ENCODE assay signal across 10 cellular contexts in the genomic region with DNA sequence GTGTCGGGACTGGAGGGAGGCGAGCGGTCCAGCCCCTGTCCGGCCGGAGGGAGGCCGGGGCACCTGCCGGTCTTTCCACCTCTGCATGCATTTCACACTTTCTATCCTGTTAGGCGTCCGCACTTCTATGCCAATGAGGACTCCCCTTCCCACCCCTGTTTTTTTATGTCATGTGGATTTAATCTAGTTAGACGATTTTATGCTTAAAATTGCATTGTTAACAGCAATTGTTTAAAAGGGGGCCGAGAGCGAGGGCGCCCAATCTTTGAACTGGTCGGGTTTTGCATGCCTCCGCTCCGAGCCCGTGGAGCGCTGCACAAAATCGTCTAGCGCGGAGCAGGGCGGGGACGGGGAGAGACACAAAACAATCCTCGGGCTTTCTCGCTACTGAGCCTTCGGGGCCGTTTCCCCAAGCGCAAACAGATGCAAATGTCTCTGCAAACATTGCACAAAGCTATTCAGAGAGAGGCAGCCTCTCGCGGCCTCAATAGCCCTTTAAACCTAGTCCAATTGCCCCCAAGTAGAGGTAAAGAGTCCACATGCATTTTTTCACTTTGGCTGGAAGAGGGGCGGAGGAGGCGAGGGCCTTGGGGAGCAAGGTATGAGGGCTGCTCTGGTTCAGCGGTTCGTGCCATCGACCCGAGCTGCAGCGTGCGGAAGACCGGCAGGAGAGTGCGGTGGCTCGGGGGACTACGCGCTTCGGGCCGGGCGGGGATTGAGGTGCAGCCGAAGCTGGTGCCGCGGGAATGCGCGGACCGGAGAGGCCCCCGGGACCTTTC.
A peak's percentile ranks its signal among the peaks of the same experiment; 100 is the strongest.
DNase-seq lines count a peak whose midpoint lies in the region; ATAC-seq and TF ChIP-seq lines count a peak whose summit lies in the region.
"Had no signal": no experiment of that assay in that cellular context is flagged by ENCODE, and none has a peak within 500 bp of the region (broad histone marks: within the 10 kb centered on the region; RNA-seq: fewer than 3 reads in every experiment).

No MANE protein-coding gene starts in this region.

- H3K9me3 ChIP-seq in iPS-20b (ENCODE audit: insufficient read depth, low read depth, low read length): no peaks in the 10 kb centered on the region
- H3K9me3 ChIP-seq: HAP-1 had no signal

- H3K9me3 Mint-ChIP-seq in stimulated activated effector memory CD8-positive, alpha-beta T cell treated with anti-CD3 and anti-CD28 coated beads, Interleukin-12 subunit alpha, Interleukin-12 subunit beta, amount 100 ng/mL, for 72 hours: no peaks in the 10 kb centered on the region
- no peaks in the 10 kb centered on the region for H3K9me3 Mint-ChIP-seq in effector memory CD8-positive, alpha-beta T cell

- H3K27ac ChIP-seq in RWPE1 (peak overlapping the region; percentile 68), iPS-20b (ENCODE audit: low read length) (no peak overlapping the region)
- H3K27ac ChIP-seq: KMS-11 had no signal

- peak overlapping the region; percentile 59 for H3K4me3 ChIP-seq in iPS-20b (ENCODE audit: low read length)
- H3K4me3 ChIP-seq: HAP-1 had no signal

- no peak overlapping the region for H3K9ac ChIP-seq in iPS-20b (ENCODE audit: low read depth, low read length)
- H3K9ac ChIP-seq: KMS-11 had no signal

- H3K4me1 Mint-ChIP-seq in stimulated activated effector memory CD8-positive, alpha-beta T cell treated with anti-CD3 and anti-CD28 coated beads, Interleukin-12 subunit alpha, Interleukin-12 subunit beta, amount 100 ng/mL, for 72 hours: peaks cover 12% of the 10 kb centered on the region
- H3K4me1 Mint-ChIP-seq in effector memory CD8-positive, alpha-beta T cell (ENCODE audit: low read depth in 2 of 2): peaks cover 7 to 8% of the 10 kb centered on the region in 2 donors

- H3K4me1 ChIP-seq in iPS-20b (ENCODE audit: insufficient read depth, low read length): peaks cover 31% of the 10 kb centered on the region

- peak overlapping the region; percentile 29 for H3K4me3 Mint-ChIP-seq in stimulated activated effector memory CD8-positive, alpha-beta T cell treated with anti-CD3 and anti-CD28 coated beads, Interleukin-12 subunit alpha, Interleukin-12 subunit beta, amount 100 ng/mL, for 72 hours
- H3K4me3 Mint-ChIP-seq in effector memory CD8-positive, alpha-beta T cell: peak overlapping the region in 1 of 2 donors; percentile 56

- POLR2A ChIA-PET in RWPE1 (lab: Yijun Ruan, JAX; ENCODE audit: low non-redundant PET): no interaction called here

- H3K27ac Mint-ChIP-seq in stimulated activated effector memory CD8-positive, alpha-beta T cell treated with anti-CD3 and anti-CD28 coated beads, Interleukin-12 subunit alpha, Interleukin-12 subunit beta, amount 100 ng/mL, for 72 hours: no peak overlapping the region
- no peak overlapping the region for H3K27ac Mint-ChIP-seq in effector memory CD8-positive, alpha-beta T cell

- peaks cover 100% of the 10 kb centered on the region for H3K27me3 ChIP-seq in iPS-20b (ENCODE audit: insufficient read depth, low read length)

- CTCF ChIA-PET in RWPE1 (lab: Yijun Ruan, JAX): interaction anchor here (0.7 to 1.5 kb wide), 3 partner anchors 23 to 239 kb away, joined by 3 to 7 read pairs (median 6); no protein-coding TSS in a partner anchor

- DNase-seq in NCI-H82 (lab: John Stamatoyannopoulos, UW) (peak; percentile 32), NCI-H82 treated with DMSO at 0.1 percent for 48 hours (lab: John Stamatoyannopoulos, UW; ENCODE audit: unreplicated experiment) (no peak), RWPE1 (ENCODE audit: low spot score) (no peak), KBM-7 (no peak)
- no peak for DNase-seq in stimulated activated effector memory CD8-positive, alpha-beta T cell treated with anti-CD3 and anti-CD28 coated beads, Interleukin-12 subunit alpha, Interleukin-12 subunit beta, amount 100 ng/mL, for 72 hours (ENCODE audit: low spot score in 2 of 2)
- DNase-seq in effector memory CD8-positive, alpha-beta T cell: no peak
- no peak for DNase-seq in central memory CD4-positive, alpha-beta T cell

- ATAC-seq in stimulated activated effector memory CD8-positive, alpha-beta T cell treated with anti-CD3 and anti-CD28 coated beads, Interleukin-12 subunit alpha, Interleukin-12 subunit beta, amount 100 ng/mL, for 72 hours: no peak
- no peak for ATAC-seq in effector memory CD8-positive, alpha-beta T cell (replicated peaks)

- H3K36me3 ChIP-seq in iPS-20b (ENCODE audit: insufficient read depth, low read depth, low read length): no peaks in the 10 kb centered on the region
- H3K36me3 ChIP-seq: HAP-1 had no signal

- H3K27me3 Mint-ChIP-seq in effector memory CD8-positive, alpha-beta T cell: peaks cover 81 to 100% of the 10 kb centered on the region in 2 donors

- no peak for TF ChIP-seq CTCF in RWPE1 (conservative IDR thresholded peaks at IDR 0.05; ENCODE audit: low read depth)

- in situ Hi-C loops in KBM-7 (cut with MboI; ENCODE audit: low pct_unique_long_range_greater_than_20kb, low sequenced_read_pairs): no loop called here

- H3K36me3 Mint-ChIP-seq in stimulated activated effector memory CD8-positive, alpha-beta T cell treated with anti-CD3 and anti-CD28 coated beads, Interleukin-12 subunit alpha, Interleukin-12 subunit beta, amount 100 ng/mL, for 72 hours: no peaks in the 10 kb centered on the region
- no peaks in the 10 kb centered on the region for H3K36me3 Mint-ChIP-seq in effector memory CD8-positive, alpha-beta T cell (ENCODE audit: insufficient read depth)
